ENCODE assay signal across 30 cellular contexts in the genomic region with DNA sequence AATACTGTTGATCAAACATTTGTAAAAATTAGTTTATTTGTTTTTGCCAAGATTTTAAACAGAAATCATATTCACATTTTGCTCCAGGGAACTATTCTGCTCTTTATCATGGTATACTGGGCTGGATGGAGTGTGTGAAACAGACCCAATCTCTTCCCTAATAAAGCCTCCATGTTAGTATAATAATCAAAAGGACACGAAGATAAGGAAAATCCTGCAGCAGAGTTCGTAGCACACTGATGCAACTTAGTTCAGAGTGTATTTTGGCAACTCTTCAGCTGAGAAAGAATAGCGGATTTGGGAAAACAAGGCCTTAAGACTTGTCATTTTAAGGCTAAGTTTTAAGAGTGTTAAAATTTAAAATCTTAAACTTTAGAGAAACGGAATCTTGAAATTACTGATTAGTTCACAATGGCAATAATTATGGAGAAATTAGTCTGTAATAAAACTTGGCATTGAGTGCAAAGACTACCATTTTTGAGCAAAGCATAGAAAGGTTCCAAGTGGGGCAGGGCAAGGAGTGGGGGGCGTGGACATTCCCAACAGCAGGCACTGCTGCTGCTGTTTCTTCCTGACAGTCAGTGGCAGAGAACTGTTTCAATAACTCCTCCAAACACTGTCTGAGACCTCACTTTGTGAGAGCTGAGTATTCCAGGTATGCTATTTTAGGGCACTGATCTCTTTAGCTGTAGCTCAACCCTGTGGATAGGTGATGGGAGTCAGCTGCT.
"Had no signal": no experiment of that assay in that cellular context is flagged by ENCODE, and none has a peak within 500 bp of the region (broad histone marks: within the 10 kb centered on the region; RNA-seq: fewer than 3 reads in every experiment).

No MANE protein-coding gene starts in this region.

- H3K27me3 ChIP-seq: adrenal gland, ascending aorta, breast epithelium, cardiac muscle cell, colonic mucosa, foreskin keratinocyte, gastrocnemius medialis had no signal

- H3K27ac ChIP-seq: adrenal gland, ascending aorta, breast epithelium, cardiac muscle cell, colonic mucosa, epithelial cell of prostate, foreskin keratinocyte, gastrocnemius medialis had no signal

- H3K9me3 ChIP-seq: adrenal gland, colonic mucosa, gastrocnemius medialis had no signal

- H3K4me3 ChIP-seq: adrenal gland, ascending aorta, breast epithelium, cardiac muscle cell, colonic mucosa, gastrocnemius medialis had no signal

- H3K4me1 ChIP-seq: adrenal gland, ascending aorta, breast epithelium, colonic mucosa, foreskin keratinocyte, gastrocnemius medialis had no signal

- H3K36me3 ChIP-seq: adrenal gland, ascending aorta, breast epithelium, cardiac muscle cell, colonic mucosa, gastrocnemius medialis had no signal

- DNase-seq: activated CD4-positive, alpha-beta memory T cell treated with anti-CD3 and anti-CD28 coated beads for 36 hours; activated CD4-positive, alpha-beta T cell treated with anti-CD3 and anti-CD28 coated beads for 36 hours; activated CD4-positive, alpha-beta T cell treated with anti-CD3 and anti-CD28 coated beads, Interleukin-2, amount 10 ng/mL, durations not matched to agents 24 days and 14 days; activated CD4-positive, CD25-positive, alpha-beta regulatory T cell; activated CD4-positive, CD25-positive, alpha-beta regulatory T cell treated with anti-CD3 and anti-CD28 coated beads, Interleukin-2, amount 50 U/mL, for 72 hours; activated CD8-positive, alpha-beta memory T cell treated with anti-CD3 and anti-CD28 coated beads, Interleukin-2, amount 10 ng/mL, durations not matched to agents 7 days and 5 days; activated CD8-positive, alpha-beta memory T cell treated with anti-CD3 and anti-CD28 coated beads, Interleukin-2, amount 50 U/mL, for 4 hours; activated CD8-positive, alpha-beta T cell treated with anti-CD3 and anti-CD28 coated beads, Interleukin-2, amount 10 ng/mL, durations not matched to agents 7 days and 5 days; activated effector memory CD4-positive, alpha-beta T cell treated with anti-CD3 and anti-CD28 coated beads, Interleukin-2, amount 50 U/mL, for 16 hours; activated naive CD4-positive, alpha-beta T cell treated with anti-CD3 and anti-CD28 coated beads for 36 hours; activated naive CD8-positive, alpha-beta T cell treated with anti-CD3 and anti-CD28 coated beads for 36 hours; activated naive CD8-positive, alpha-beta T cell treated with anti-CD3 and anti-CD28 coated beads, Interleukin-2, amount 50 U/mL, for 24 hours; activated T-cell treated with anti-CD3 and anti-CD28 coated beads, Interleukin-2, amount 50 U/mL, for 1 hour; activated T-cell treated with anti-CD3 and anti-CD28 coated beads, Interleukin-2, amount 50 U/mL, for 48 hours; adrenal gland; amygdala; central memory CD4-positive, alpha-beta T cell; cerebellar nuclear complex; colonic mucosa; effector CD8-positive, alpha-beta T cell; gastrocnemius medialis; glutamatergic neuron; T-helper 1 cell; T-helper 17 cell; T1000 had no signal

- ATAC-seq: activated CD4-positive, alpha-beta T cell treated with anti-CD3 and anti-CD28 coated beads for 36 hours; activated CD8-positive, alpha-beta memory T cell treated with anti-CD3 and anti-CD28 coated beads, Interleukin-2, amount 10 ng/mL, durations not matched to agents 7 days and 5 days; activated CD8-positive, alpha-beta T cell treated with anti-CD3 and anti-CD28 coated beads, Interleukin-2, amount 10 ng/mL, durations not matched to agents 7 days and 5 days; activated naive CD8-positive, alpha-beta T cell treated with anti-CD3 and anti-CD28 coated beads, Interleukin-2, amount 50 U/mL, for 24 hours; foreskin keratinocyte; gastrocnemius medialis; T-helper 17 cell had no signal
